In genomic region chr14:52950410-52950897, GRCh38 we compare ENCODE assay signal across 8 cellular contexts. TPM values are rescaled to one million over a fixed set of nuclear protein-coding genes. Genes with fewer than 3 reads are reported as not detected.
DNase-seq lines count a peak whose midpoint lies in the region; ATAC-seq and TF ChIP-seq lines count a peak whose summit lies in the region.

No MANE protein-coding gene starts in this region.

- H3K4me3 ChIP-seq in kidney epithelial cell (ENCODE audit: low read depth, low read length) (peak overlapping the region; percentile 67), spleen (peak overlapping the region; percentile 60 to 82 (median 72))

- peak; percentile 33 for ATAC-seq in HG03066 (IDR thresholded peaks at IDR 0.05; ENCODE audit: low read depth, unreplicated experiment)
- peak; percentile 51 to 53 (median 52) for ATAC-seq in T-cell (replicated peaks in 1 of 4)
- ATAC-seq in HG03135 (IDR thresholded peaks at IDR 0.05; ENCODE audit: unreplicated experiment), result no peak

- H3K4me1 ChIP-seq in spleen, result peaks cover 9 to 53% (median 25%) of the 10 kb centered on the region in 6 donors

- H3K27ac Mint-ChIP-seq in T-cell, result no peak overlapping the region

- H3K36me3 Mint-ChIP-seq in T-cell, result no peaks in the 10 kb centered on the region

- H3K4me3 Mint-ChIP-seq in T-cell, result peak overlapping the region; percentile 80 to 87 (median 80)

- H3K36me3 ChIP-seq in kidney epithelial cell (ENCODE audit: control insufficient read depth, insufficient read depth, low read length) (peaks cover 3% of the 10 kb centered on the region), spleen (peaks cover 0 to 6% (median 0%) of the 10 kb centered on the region in 6 donors)

- POLR2A ChIA-PET in T-cell (lab: Charles Lee), result interaction anchor here in 1 of 2 donors (0.7 kb wide), 1 partner anchor 1681 kb away, joined by 3 read pairs; no protein-coding TSS in a partner anchor

- CTCF ChIA-PET in T-cell (lab: Charles Lee), result no interaction called here

- intact Hi-C loops in spleen (cut with DNase I; ENCODE audit: low total_unique reads), result no loop called here

- H3K9me3 Mint-ChIP-seq in T-cell, result no peaks in the 10 kb centered on the region

- H3K27me3 ChIP-seq in kidney epithelial cell (ENCODE audit: control insufficient read depth, insufficient read depth, low read length) (no peaks in the 10 kb centered on the region), spleen (replicated peaks in 1 of 7) (peaks cover 0 to 73% (median 35%) of the 10 kb centered on the region in 7 donors)

- peaks cover 40 to 51% of the 10 kb centered on the region in 2 donors for H3K27me3 Mint-ChIP-seq in T-cell

- DNase-seq in NCI-H146 (lab: John Stamatoyannopoulos, UW) (peak; percentile 16), NCI-H146 treated with DMSO at 0.1 percent for 48 hours (lab: John Stamatoyannopoulos, UW; ENCODE audit: unreplicated experiment) (no peak), T-cell (peak in 8 of 34 experiments; percentile 3 to 20 (median 10)), kidney epithelial cell (ENCODE audit: low read depth) (no peak), spleen (peak; percentile 80)
- peak; percentile 7 for DNase-seq in central memory CD4-positive, alpha-beta T cell

- peaks cover 21 to 23% (median 22%) of the 10 kb centered on the region in 3 donors for H3K4me1 Mint-ChIP-seq in T-cell

- TF ChIP-seq CTCF in kidney epithelial cell (IDR thresholded peaks at IDR 0.05; ENCODE audit: insufficient read depth, low read length, poor library complexity, severe bottlenecking) (no peak), spleen (IDR thresholded peaks at IDR 0.05 in 8 of 11, conservative IDR thresholded peaks at IDR 0.05 in 3 of 11) (peak in 1 of 11 experiments; percentile 18)

- 0 to 1% (median 1%) methylated on average over 34 to 56 of the region's 56 CpGs for WGBS in spleen, 5 donors

- no peak for TF ChIP-seq POLR2A in spleen (IDR thresholded peaks at IDR 0.05)

- H3K9me3 ChIP-seq in spleen, result no peaks in the 10 kb centered on the region

- H3K27ac ChIP-seq in spleen, result peak overlapping the region; percentile 72 to 96 (median 93)

RNA-seq across cellular contexts. Expression of gene FERMT2, which starts 0.4 kb away (rescaled TPM):
- total RNA-seq in T-cell, result 1 to 10 TPM in 1 of 5 donors, under 1 TPM in 3, not detected in 1; 0.35 to 1.0 (median 0.84) TPM
- 83.9 and 86.3 TPM in 2 replicates for total RNA-seq in kidney epithelial cell
- total RNA-seq in spleen, result 10 to 100 TPM; 39.0 to 94.5 (median 55.5) TPM
- 10 to 100 TPM; 10.5 to 17.8 (median 12.0) TPM for polyA plus RNA-seq in spleen

Comparison
In these comparisons a context has a peak if more than half of its experiments do, and no peak if none do; other contexts are left out.
1. DNase-seq: peak in NCI-H146 (single experiment), central memory CD4-positive, alpha-beta T cell (single experiment) and spleen (single experiment); none in NCI-H146 treated with DMSO at 0.1 percent for 48 hours (single experiment) and kidney epithelial cell (single experiment).
2. RNA of gene FERMT2, which starts 0.4 kb away (total RNA-seq): 83.9 to 86.3 TPM in kidney epithelial cell and 39.0 to 94.5 TPM in spleen; 0.35 to 1.0 TPM in T-cell; every median in the first group is over 10 times any median in the second.